14 cellular contexts compared by ENCODE assay signal in the genomic region with DNA sequence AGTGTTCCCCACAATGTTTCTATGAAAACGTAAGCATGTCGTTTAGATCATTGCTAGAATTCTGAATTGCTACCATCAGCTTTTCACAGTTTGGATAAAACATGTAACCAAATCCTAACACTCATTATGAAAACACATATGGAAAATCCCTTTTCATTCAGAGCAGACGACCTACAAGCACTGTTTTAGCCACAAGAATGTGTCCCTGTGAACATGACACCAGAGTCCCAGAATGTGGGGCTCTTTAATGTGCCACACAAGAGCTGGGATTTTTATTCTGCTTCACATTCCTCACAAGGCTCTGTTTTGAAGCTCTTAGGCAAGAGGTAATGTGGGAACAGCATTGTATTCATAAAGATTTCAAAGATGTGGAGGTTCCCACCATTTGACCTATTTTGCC.
DNase-seq lines count a peak whose midpoint lies in the region; ATAC-seq and TF ChIP-seq lines count a peak whose summit lies in the region.
"Had no signal": no experiment of that assay in that cellular context is flagged by ENCODE, and none has a peak within 500 bp of the region (broad histone marks: within the 10 kb centered on the region; RNA-seq: fewer than 3 reads in every experiment).

No MANE protein-coding gene starts in this region.

- H3K27ac Mint-ChIP-seq in mesothelial cell of epicardium = peak overlapping the region; percentile 35
- H3K27ac Mint-ChIP-seq: CD4-positive, CD25-positive, alpha-beta regulatory T cell had no signal

- H3K4me1 Mint-ChIP-seq in mesothelial cell of epicardium = peaks cover 32% of the 10 kb centered on the region

- no peak overlapping the region for H3K27ac ChIP-seq in HCT116 (ENCODE audit: low read depth, low read length)
- H3K27ac ChIP-seq: GM23248 had no signal

- CTCF ChIA-PET in HCT116 (lab: Charles Lee) = no interaction called here

- no peak for TF ChIP-seq POLR2A in HCT116 (IDR thresholded peaks at IDR 0.05; ENCODE audit: borderline replicate concordance, extremely low read depth, insufficient read depth, insufficient read length)

- no peaks in the 10 kb centered on the region for H3K36me3 Mint-ChIP-seq in mesothelial cell of epicardium
- H3K36me3 Mint-ChIP-seq: CD4-positive, CD25-positive, alpha-beta regulatory T cell had no signal

- no peaks in the 10 kb centered on the region for H3K79me2 ChIP-seq in HCT116 (ENCODE audit: insufficient read depth, low read length)

- no peaks in the 10 kb centered on the region for H3K27me3 Mint-ChIP-seq in mesothelial cell of epicardium (ENCODE audit: low read depth)
- H3K27me3 Mint-ChIP-seq: stimulated activated naive CD8-positive, alpha-beta T cell treated with anti-CD3 and anti-CD28 coated beads, Interleukin-15, Interleukin-2, amounts not matched to agents 100 ng/mL and 50 ng/mL, for 24 hours had no signal

- H3K9me2 ChIP-seq in HCT116 (ENCODE audit: insufficient read depth) = no peaks in the 10 kb centered on the region

- H3K4me2 ChIP-seq in HCT116 (ENCODE audit: low read length) = peak overlapping the region; percentile 48

- H3K4me3 ChIP-seq in HCT116 (replicated peaks in 1 of 2; ENCODE audit: low read depth in 1 of 2, low read length in 2 of 2) = peak overlapping the region in 1 of 2 experiments; percentile 3; a peak in 1 of 4 replicates
- H3K4me3 ChIP-seq: GM23248, lung had no signal

- RAD21 ChIA-PET in HCT116 (lab: Charles Lee; ENCODE audit: low non-redundant PET in 1 of 2, low total read pairs in 2 of 2, uncharacterized antibody in 2 of 2, unreplicated experiment in 2 of 2) = no interaction called here

- H2AFZ ChIP-seq in HCT116 (ENCODE audit: low read depth, low read length, poor library complexity, severe bottlenecking) = peak overlapping the region; percentile 62
- H2AFZ ChIP-seq: GM23248 had no signal

- no peak for TF ChIP-seq RAD21 in HCT116 (IDR thresholded peaks at IDR 0.05; ENCODE audit: low read depth)

- BruUV-seq in HCT116 (replicated peaks; lab: Mats Ljungman, UMichigan) = no TSS peak

- intact Hi-C loops in HCT116 (cut with micrococcal nuclease) = no loop called here

- H3K4me1 ChIP-seq in HCT116 (ENCODE audit: control insufficient read depth in 1 of 2, insufficient read depth in 2 of 2, low read length in 2 of 2) = peaks cover 2 to 18% of the 10 kb centered on the region in 2 experiments; a peak in 3 of 4 replicates

- H3K27me3 ChIP-seq in HCT116 (ENCODE audit: insufficient read depth, low read length) = no peaks in the 10 kb centered on the region

- H3K9me3 Mint-ChIP-seq in mesothelial cell of epicardium = no peaks in the 10 kb centered on the region
- H3K9me3 Mint-ChIP-seq: stimulated activated naive CD8-positive, alpha-beta T cell treated with anti-CD3 and anti-CD28 coated beads, Interleukin-15, Interleukin-2, amounts not matched to agents 100 ng/mL and 50 ng/mL, for 24 hours had no signal

- H3K36me3 ChIP-seq in HCT116 (ENCODE audit: control insufficient read depth in 1 of 2, insufficient read depth in 2 of 2, low read length in 2 of 2) = no peaks in the 10 kb centered on the region

- no peaks in the 10 kb centered on the region for H3K9me3 ChIP-seq in HCT116 (ENCODE audit: control insufficient read depth in 1 of 2, insufficient read depth in 1 of 2, low read depth in 1 of 2, low read length in 2 of 2)

- peak; percentile 58 for ATAC-seq in HCT116
- ATAC-seq in GM21367 (IDR thresholded peaks at IDR 0.05; ENCODE audit: unreplicated experiment) = no peak
- ATAC-seq in HG03175 (IDR thresholded peaks at IDR 0.05; ENCODE audit: unreplicated experiment) = no peak

- TF ChIP-seq CTCF in HCT116 (IDR thresholded peaks at IDR 0.05 in 2 of 3, conservative IDR thresholded peaks at IDR 0.05 in 1 of 3; ENCODE audit: borderline replicate concordance in 1 of 3, insufficient read depth in 1 of 3, low read depth in 2 of 3, low read length in 2 of 3) (no peak), mesothelial cell of epicardium (IDR thresholded peaks at IDR 0.05; ENCODE audit: unreplicated experiment) (no peak)

- H3K4me3 Mint-ChIP-seq in mesothelial cell of epicardium = no peak overlapping the region
- H3K4me3 Mint-ChIP-seq: stimulated activated naive CD8-positive, alpha-beta T cell treated with anti-CD3 and anti-CD28 coated beads, Interleukin-15, Interleukin-2, amounts not matched to agents 100 ng/mL and 50 ng/mL, for 24 hours had no signal

- H4K20me1 ChIP-seq in HCT116 (ENCODE audit: insufficient read depth) = no peaks in the 10 kb centered on the region

- peak; percentile 58 for DNase-seq in EL
- DNase-seq in HCT116 (ENCODE audit: low read depth, low spot score) = no peak
- DNase-seq in SW480 (ENCODE audit: low spot score) = peak; percentile 26
- DNase-seq in mesothelial cell of epicardium (ENCODE audit: low spot score in 2 of 2, unreplicated experiment in 2 of 2) = no peak
- no peak for DNase-seq in stimulated activated CD4-positive, alpha-beta T cell treated with anti-CD3 and anti-CD28 coated beads, Interleukin-15, amount 100 ng/mL, for 24 hours
- DNase-seq in NCI-H1105 treated with DMSO at 0.1 percent for 48 hours (lab: John Stamatoyannopoulos, UW) = no peak
- DNase-seq: CD4-positive, CD25-positive, alpha-beta regulatory T cell; GM23248; stimulated activated CD4-positive, alpha-beta T cell treated with anti-CD3 and anti-CD28 coated beads, Interleukin-4, amount 100 ng/mL, for 1 hour; T1000 had no signal

- 0 out of 2 replicates have a peak overlapping the region, but pooled peaks have one; percentile 10 for H3K9ac ChIP-seq in HCT116 (ENCODE audit: low read length)
- H3K9ac ChIP-seq: GM23248 had no signal

- POLR2A ChIA-PET in HCT116 (lab: Charles Lee) = no interaction called here

TF ChIP-seq in HCT116, 20 proteins besides CTCF, POLR2A, EP300 and RAD21:
- TF ChIP-seq YY1 (IDR thresholded peaks at IDR 0.05; ENCODE audit: extremely low read depth, insufficient replicate concordance, low read depth, low read length) (no peak), SIN3A (IDR thresholded peaks at IDR 0.05; ENCODE audit: low read depth) (no peak), CBX3 (IDR thresholded peaks at IDR 0.05; ENCODE audit: low read depth) (no peak), CEBPB (IDR thresholded peaks at IDR 0.05; ENCODE audit: low read depth) (no peak), POLR2AphosphoS5 (IDR thresholded peaks at IDR 0.05; ENCODE audit: low read depth, low read length) (no peak), SP1 (IDR thresholded peaks at IDR 0.05; ENCODE audit: low read depth) (no peak), ELF1 (IDR thresholded peaks at IDR 0.05; ENCODE audit: borderline replicate concordance, low read depth) (no peak), EZH2phosphoT487 (IDR thresholded peaks at IDR 0.05; ENCODE audit: borderline replicate concordance) (no peak), TCF7L2 (IDR thresholded peaks at IDR 0.05; ENCODE audit: borderline replicate concordance, extremely low read depth, insufficient read depth, insufficient read length) (no peak), EGR1 (IDR thresholded peaks at IDR 0.05; ENCODE audit: low read depth) (no peak), SRF (IDR thresholded peaks at IDR 0.05; ENCODE audit: low read depth) (no peak), ZFX (IDR thresholded peaks at IDR 0.05) (no peak), ZNF274 (IDR thresholded peaks at IDR 0.05; ENCODE audit: low read depth, low read length) (no peak), EZH2 (IDR thresholded peaks at IDR 0.05) (no peak), JUND (IDR thresholded peaks at IDR 0.05) (no peak), FOSL1 (IDR thresholded peaks at IDR 0.05; ENCODE audit: low read depth) (no peak)
- TF ChIP-seq, protein P1, sequence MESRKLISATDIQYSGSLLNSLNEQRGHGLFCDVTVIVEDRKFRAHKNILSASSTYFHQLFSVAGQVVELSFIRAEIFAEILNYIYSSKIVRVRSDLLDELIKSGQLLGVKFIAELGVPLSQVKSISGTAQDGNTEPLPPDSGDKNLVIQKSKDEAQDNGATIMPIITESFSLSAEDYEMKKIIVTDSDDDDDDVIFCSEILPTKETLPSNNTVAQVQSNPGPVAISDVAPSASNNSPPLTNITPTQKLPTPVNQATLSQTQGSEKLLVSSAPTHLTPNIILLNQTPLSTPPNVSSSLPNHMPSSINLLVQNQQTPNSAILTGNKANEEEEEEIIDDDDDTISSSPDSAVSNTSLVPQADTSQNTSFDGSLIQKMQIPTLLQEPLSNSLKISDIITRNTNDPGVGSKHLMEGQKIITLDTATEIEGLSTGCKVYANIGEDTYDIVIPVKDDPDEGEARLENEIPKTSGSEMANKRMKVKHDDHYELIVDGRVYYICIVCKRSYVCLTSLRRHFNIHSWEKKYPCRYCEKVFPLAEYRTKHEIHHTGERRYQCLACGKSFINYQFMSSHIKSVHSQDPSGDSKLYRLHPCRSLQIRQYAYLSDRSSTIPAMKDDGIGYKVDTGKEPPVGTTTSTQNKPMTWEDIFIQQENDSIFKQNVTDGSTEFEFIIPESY (IDR thresholded peaks at IDR 0.05; ENCODE audit: extremely low read depth, insufficient replicate concordance, low read length) = no peak
- TF ChIP-seq, protein P2, sequence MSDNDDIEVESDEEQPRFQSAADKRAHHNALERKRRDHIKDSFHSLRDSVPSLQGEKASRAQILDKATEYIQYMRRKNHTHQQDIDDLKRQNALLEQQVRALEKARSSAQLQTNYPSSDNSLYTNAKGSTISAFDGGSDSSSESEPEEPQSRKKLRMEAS (IDR thresholded peaks at IDR 0.05) = no peak

Comparison
In these comparisons a context has a peak if more than half of its experiments do, and no peak if none do; other contexts are left out.
1. DNase-seq: peak in EL (single experiment) and SW480 (single experiment); none in HCT116 (single experiment), mesothelial cell of epicardium (0 of 2), stimulated activated CD4-positive, alpha-beta T cell treated with anti-CD3 and anti-CD28 coated beads, Interleukin-15, amount 100 ng/mL, for 24 hours (single experiment) and NCI-H1105 treated with DMSO at 0.1 percent for 48 hours (single experiment).